ENCODE assay signal across 7 cellular contexts in the genomic region with DNA sequence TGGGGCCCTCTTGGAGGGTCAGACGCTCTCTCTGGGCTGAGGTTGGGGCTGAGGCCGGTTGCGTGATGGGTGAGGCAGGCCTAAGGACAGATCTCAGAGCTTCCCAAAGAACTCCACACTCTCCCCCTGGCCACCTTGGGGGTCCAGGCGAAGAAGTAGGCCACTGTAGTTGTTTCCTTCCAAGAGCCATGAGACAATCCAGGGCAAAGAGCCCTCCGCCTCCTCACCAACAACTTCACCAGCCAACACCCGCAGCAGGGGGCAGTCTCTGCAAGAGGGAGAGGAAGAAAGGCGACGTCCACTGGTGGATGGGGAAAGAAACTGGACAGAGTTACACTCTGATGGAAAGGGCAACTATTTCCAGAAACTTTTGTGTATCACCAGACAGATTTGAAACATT. TPM values are rescaled to one million over a fixed set of nuclear protein-coding genes. Genes with fewer than 3 reads are reported as not detected.
DNase-seq lines count a peak whose midpoint lies in the region; ATAC-seq and TF ChIP-seq lines count a peak whose summit lies in the region.
"Had no signal": no experiment of that assay in that cellular context is flagged by ENCODE, and none has a peak within 500 bp of the region (broad histone marks: within the 10 kb centered on the region; RNA-seq: fewer than 3 reads in every experiment).

No MANE protein-coding gene starts in this region.

- no peaks in the 10 kb centered on the region for H3K9me3 Mint-ChIP-seq in CD4-positive, alpha-beta T cell

- H3K4me3 ChIP-seq in choroid plexus epithelial cell (ENCODE audit: low read depth, low read length): no peak overlapping the region

- intact Hi-C loops in CD4-positive, alpha-beta T cell (cut with DNase I, micrococcal nuclease): no loop called here

- H3K27ac Mint-ChIP-seq in CD4-positive, alpha-beta T cell: no peak overlapping the region

- H3K4me3 Mint-ChIP-seq in CD4-positive, alpha-beta T cell: no peak overlapping the region

- peaks cover 9% of the 10 kb centered on the region for H3K36me3 Mint-ChIP-seq in CD4-positive, alpha-beta T cell (ENCODE audit: low read depth)

- POLR2A ChIA-PET in CD4-positive, alpha-beta T cell (lab: Charles Lee): interaction anchor here (1.0 kb wide), 1 partner anchor 27 kb away, joined by 5 read pairs; no protein-coding TSS in a partner anchor

- no peak for ATAC-seq in HG03159 (IDR thresholded peaks at IDR 0.05; ENCODE audit: unreplicated experiment)
- no peak for ATAC-seq in CD4-positive, alpha-beta T cell (ENCODE audit: poor library complexity)

- CTCF ChIA-PET in CD4-positive, alpha-beta T cell (lab: Charles Lee): no interaction called here

- no peaks in the 10 kb centered on the region for H3K27me3 ChIP-seq in CD4-positive, alpha-beta T cell (ENCODE audit: control insufficient read depth, insufficient read depth, low read length)

- H3K27ac ChIP-seq in CD4-positive, alpha-beta T cell (ENCODE audit: low read depth, low read length): no peak overlapping the region

- H3K9me3 ChIP-seq in CD4-positive, alpha-beta T cell (ENCODE audit: control insufficient read depth, low read length): no peaks in the 10 kb centered on the region

- peak; percentile 63 for DNase-seq in KBM-7
- DNase-seq in choroid plexus epithelial cell (ENCODE audit: low read depth): peak; percentile 72
- DNase-seq in pons (ENCODE audit: low spot score): peak; percentile 80
- no peak for DNase-seq in CD4-positive, alpha-beta T cell
- no peak for DNase-seq in NCI-H2196 (lab: John Stamatoyannopoulos, UW; ENCODE audit: unreplicated experiment)
- DNase-seq: activated CD8-positive, alpha-beta memory T cell treated with anti-CD3 and anti-CD28 coated beads, Interleukin-2, amount 50 U/mL, for 4 hours had no signal

- peaks cover 7% of the 10 kb centered on the region for H3K4me1 Mint-ChIP-seq in CD4-positive, alpha-beta T cell (ENCODE audit: low read depth)

- peak; percentile 70 for TF ChIP-seq CTCF in choroid plexus epithelial cell (conservative IDR thresholded peaks at IDR 0.05; ENCODE audit: low read depth, low read length)
- TF ChIP-seq CTCF in CD4-positive, alpha-beta T cell (IDR thresholded peaks at IDR 0.05): no peak

- in situ Hi-C loops in KBM-7 (cut with MboI; ENCODE audit: low pct_unique_long_range_greater_than_20kb, low sequenced_read_pairs): no loop called here

- H3K27me3 Mint-ChIP-seq in CD4-positive, alpha-beta T cell: no peaks in the 10 kb centered on the region

RNA-seq across cellular contexts. Expression of a gene that starts 10.7 kb away (rescaled TPM):
- 10 to 100 TPM; 16.9 to 17.8 TPM for total RNA-seq in CD4-positive, alpha-beta T cell

RNA-seq across cellular contexts. Expression of a gene that starts 10.9 kb away (rescaled TPM):
- total RNA-seq in CD4-positive, alpha-beta T cell: 10 to 100 TPM; 56.6 to 61.5 TPM

RNA-seq across cellular contexts. Expression of a gene that starts 18.0 kb away (rescaled TPM):
- total RNA-seq in CD4-positive, alpha-beta T cell: 10 to 100 TPM; 30.9 to 31.6 TPM

RNA-seq across cellular contexts. Expression of a gene that starts 27.8 kb away (rescaled TPM):
- total RNA-seq in CD4-positive, alpha-beta T cell: 10 to 100 TPM; 12.7 to 15.1 TPM

RNA-seq across cellular contexts. Expression of a gene that starts 57.7 kb away (rescaled TPM):
- 1 to 10 TPM; 1.7 to 2.1 TPM for total RNA-seq in CD4-positive, alpha-beta T cell

Comparison
In these comparisons a context has a peak if more than half of its experiments do, and no peak if none do; other contexts are left out.
1. DNase-seq: peak in KBM-7 (single experiment), choroid plexus epithelial cell (single experiment) and pons (single experiment); none in CD4-positive, alpha-beta T cell (0 of 10) and NCI-H2196 (single experiment).